Comparison of ENCODE assay signal across 14 cellular contexts in genomic region chr7:128841171-128841690, GRCh38. TPM values are rescaled to one million over a fixed set of nuclear protein-coding genes. Genes with fewer than 3 reads are reported as not detected.
DNase-seq lines count a peak whose midpoint lies in the region; ATAC-seq and TF ChIP-seq lines count a peak whose summit lies in the region.
"Had no signal": no experiment of that assay in that cellular context is flagged by ENCODE, and none has a peak within 500 bp of the region (broad histone marks: within the 10 kb centered on the region; RNA-seq: fewer than 3 reads in every experiment).

No MANE protein-coding gene starts in this region.

- TF ChIP-seq POLR2A in heart left ventricle (IDR thresholded peaks at IDR 0.05): no peak

- H3K27me3 ChIP-seq in heart left ventricle (no peaks in the 10 kb centered on the region), aorta (ENCODE audit: control insufficient read depth in 1 of 2, insufficient read depth in 2 of 2, low read length in 1 of 2) (no peaks in the 10 kb centered on the region)
- H3K27me3 ChIP-seq: ovary had no signal

- intact Hi-C loops in heart left ventricle (cut with DNase I) (no loop called here), Right ventricle myocardium inferior (cut with DNase I) (no loop called here), left colon (cut with DNase I, micrococcal nuclease) (loop anchor here in 1 of 2 donors (5.0 kb wide), 1 partner anchor 49 kb away; the partner anchor contains the start of gene CCDC136), aorta (cut with DNase I) (no loop called here)

- ATAC-seq in heart left ventricle (peak in 1 of 4 donors; percentile 0), Right ventricle myocardium inferior (no peak), left colon (peak; percentile 90), aorta (ENCODE audit: low FRiP score) (no peak), HG03097 (IDR thresholded peaks at IDR 0.05; ENCODE audit: low FRiP score, unreplicated experiment) (no peak), GM21367 (IDR thresholded peaks at IDR 0.05; ENCODE audit: unreplicated experiment) (no peak)

- H3K27ac ChIP-seq in heart left ventricle (peak overlapping the region in 4 of 12 donors; percentile 4 to 98 (median 18)), aorta (ENCODE audit: low read depth in 1 of 2, low read length in 2 of 2) (no peak overlapping the region)
- H3K27ac ChIP-seq: ovary, PC-9 had no signal

- H3K4me1 ChIP-seq in heart left ventricle (peaks cover 0 to 37% (median 8%) of the 10 kb centered on the region in 12 donors), aorta (ENCODE audit: control insufficient read depth in 1 of 2, insufficient read depth in 2 of 2, low read length in 2 of 2) (no peaks in the 10 kb centered on the region)

- H3K9me3 ChIP-seq in heart left ventricle (no peaks in the 10 kb centered on the region), aorta (ENCODE audit: control insufficient read depth, low read length) (no peaks in the 10 kb centered on the region)
- H3K9me3 ChIP-seq: ovary had no signal

- TF ChIP-seq CTCF in heart left ventricle (IDR thresholded peaks at IDR 0.05): no peak

- H3K36me3 ChIP-seq in heart left ventricle: peaks cover 0 to 100% (median 95%) of the 10 kb centered on the region in 9 donors
- peaks cover 0 to 9% of the 10 kb centered on the region in 2 donors for H3K36me3 ChIP-seq in aorta (ENCODE audit: control insufficient read depth in 1 of 2, insufficient read depth in 2 of 2, low read length in 1 of 2)
- H3K36me3 ChIP-seq: ovary had no signal

- H3K4me3 ChIP-seq in heart left ventricle (no peak overlapping the region), aorta (ENCODE audit: low read length in 2 of 2) (no peak overlapping the region)
- H3K4me3 ChIP-seq: ovary, PC-9 had no signal

- 70 to 83% (median 79%) methylated on average over 10 to 17 of the region's 17 CpGs for WGBS in heart left ventricle, 4 donors
- WGBS in aorta, 2 donors: 90% methylated on average over 17 of the region's 17 CpGs

- DNase-seq in heart left ventricle (peak in 4 of 5 donors; percentile 7 to 31 (median 28)), Right ventricle myocardium inferior (ENCODE audit: missing footprints) (no peak), SW480 (ENCODE audit: low spot score) (peak; percentile 79), left colon (peak; percentile 63 to 71), aorta (peak; percentile 42 to 74), NCI-H524 (lab: John Stamatoyannopoulos, UW) (no peak)
- DNase-seq: Calu3, kidney glomerular epithelial cell, NCI-H187, NCI-H774 had no signal

RNA-seq across cellular contexts. Expression of gene FLNC, which starts 11.0 kb away (rescaled TPM):
- total RNA-seq in heart left ventricle (1,000 to 10,000 TPM in 6 of 9 donors, 100 to 1,000 TPM in 3; 721 to 3,687 (median 1,170) TPM), Right ventricle myocardium inferior (905 TPM), left colon (10 to 100 TPM in 1 of 2 donors, 1 to 10 TPM in 1; 2.4 to 41.4 TPM), aorta (100 to 1,000 TPM; 135 to 245 TPM)
- polyA plus RNA-seq in heart left ventricle (1,000 to 10,000 TPM in 1 of 2 donors, 100 to 1,000 TPM in 1; 399 to 1,654 TPM), aorta (10 to 100 TPM in 1 of 2 donors, 1 to 10 TPM in 1; 7.8 to 18.3 TPM)

RNA-seq across cellular contexts. Expression of gene ATP6V1F, which starts 21.4 kb away (rescaled TPM):
- total RNA-seq in heart left ventricle (100 to 1,000 TPM in 7 of 9 donors, 10 to 100 TPM in 2; 91.6 to 165 (median 121) TPM), Right ventricle myocardium inferior (128 TPM), left colon (10 to 100 TPM; 65.8 to 78.5 TPM), aorta (10 to 100 TPM; 83.7 to 84.8 TPM)
- polyA plus RNA-seq in heart left ventricle (100 to 1,000 TPM; 137 to 198 TPM), aorta (100 to 1,000 TPM; 120 to 270 TPM)

RNA-seq across cellular contexts. Expression of gene CCDC136, which starts 49.5 kb away (rescaled TPM):
- total RNA-seq in heart left ventricle (10 to 100 TPM in 6 of 9 donors, 1 to 10 TPM in 3; 6.4 to 22.8 (median 10.4) TPM), Right ventricle myocardium inferior (6.3 TPM), left colon (1 to 10 TPM; 1.5 to 5.6 TPM), aorta (10 to 100 TPM; 18.3 to 29.5 TPM)
- polyA plus RNA-seq in heart left ventricle (10 to 100 TPM in 1 of 2 donors, 1 to 10 TPM in 1; 9.0 to 13.9 TPM), aorta (1 to 10 TPM; 7.5 to 8.9 TPM)

Comparison
In these comparisons a context has a peak if more than half of its experiments do, and no peak if none do; other contexts are left out.
1. DNase-seq: peak in heart left ventricle (4 of 5), SW480 (single experiment), left colon (2 of 2) and aorta (2 of 2); none in Right ventricle myocardium inferior (single experiment) and NCI-H524 (0 of 2).